Comparison of ENCODE assay signal across 1 cellular context in the genomic region with DNA sequence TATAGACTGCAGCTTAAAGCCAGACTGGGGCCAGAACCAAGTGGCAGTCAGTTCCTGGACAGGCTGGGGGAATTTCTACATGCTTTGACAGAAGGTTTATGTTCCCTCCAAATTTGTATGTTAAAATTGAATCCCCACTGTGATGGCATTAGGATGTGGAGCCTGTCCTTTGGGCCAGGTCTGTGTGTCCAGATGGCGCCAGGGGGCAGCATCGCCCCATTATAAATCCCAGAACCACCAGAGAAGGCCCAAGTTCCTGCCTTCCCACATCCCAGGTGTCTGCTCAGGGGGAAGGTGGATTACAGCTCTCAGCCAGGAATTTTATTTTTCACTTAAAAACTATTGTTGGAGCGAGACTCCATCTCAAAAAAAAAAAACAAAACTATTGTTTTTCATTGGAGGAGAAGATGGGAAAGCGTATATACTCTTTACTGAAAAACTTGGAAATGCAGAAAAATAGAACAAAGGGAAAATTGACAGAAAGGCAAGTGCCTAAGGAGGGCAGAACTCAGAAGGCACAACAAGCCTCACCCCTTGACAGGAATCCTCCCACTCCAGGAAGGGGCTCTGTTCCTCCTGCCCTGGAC.
TF ChIP-seq lines count a peak whose summit lies in the region.

No MANE protein-coding gene starts in this region.

TF ChIP-seq in WTC11, 78 proteins besides CTCF, POLR2A, EP300 and RAD21 (continued from another document):
- TF ChIP-seq IRF1 (CRISPR knock-in tag; IDR thresholded peaks at IDR 0.05): no peak
- TF ChIP-seq TCF7 (CRISPR knock-in tag; IDR thresholded peaks at IDR 0.05; ENCODE audit: low read depth): no peak
- no peak for TF ChIP-seq GTF2I (CRISPR knock-in tag; conservative IDR thresholded peaks at IDR 0.05)
- no peak for TF ChIP-seq SOX15 (CRISPR knock-in tag; IDR thresholded peaks at IDR 0.05)
- TF ChIP-seq ZBTB43 (CRISPR knock-in tag; IDR thresholded peaks at IDR 0.05): no peak
